In genomic region chr20:31738729-31739549, GRCh38 we compare ENCODE assay signal across 8 cellular contexts.
A peak's percentile ranks its signal among the peaks of the same experiment; 100 is the strongest.
DNase-seq lines count a peak whose midpoint lies in the region; ATAC-seq and TF ChIP-seq lines count a peak whose summit lies in the region.

Gene TPX2, plus strand, starts transcription at chr20:31739290. Its CDS starts 18,187 bp downstream, at chr20:31757477.

- no peaks in the 10 kb centered on the region for H3K9me3 ChIP-seq in OCI-LY1 (ENCODE audit: low read length)

- peak within 1 kb of the TSS; percentile 85 for H3K4me3 ChIP-seq in OCI-LY1 (ENCODE audit: low read depth, low read length, poor library complexity, severe bottlenecking)

- peak within 1 kb of the TSS; percentile 72 for H3K27ac ChIP-seq in OCI-LY1 (ENCODE audit: low read depth, low read length, poor library complexity, severe bottlenecking)

- H3K27me3 ChIP-seq in OCI-LY1 (ENCODE audit: insufficient read depth, low read length): no peaks in the 10 kb centered on the region

- no peaks in the 10 kb centered on the region for H4K20me1 ChIP-seq in OCI-LY1 (ENCODE audit: insufficient read depth, low read length)

- peaks cover 42% of the 10 kb centered on the region for H3K79me2 ChIP-seq in OCI-LY1 (ENCODE audit: insufficient read depth, low read length)

- H3K4me2 ChIP-seq in OCI-LY1 (ENCODE audit: low read length): peak within 1 kb of the TSS; percentile 99

- H3F3A ChIP-seq in OCI-LY1 (ENCODE audit: insufficient read depth, low read length): no peaks in the 10 kb centered on the region

- H3K9ac ChIP-seq in OCI-LY1 (ENCODE audit: low read length): peak within 1 kb of the TSS; percentile 90

- H3K4me1 ChIP-seq in OCI-LY1 (ENCODE audit: insufficient read depth, low read length, severe bottlenecking): peaks cover 29% of the 10 kb centered on the region

- peak; percentile 29; the same call in 1 of the 2 replicates for TF ChIP-seq CTCF in OCI-LY1 (IDR thresholded peaks at IDR 0.05; ENCODE audit: low read length)

- DNase-seq in DMS153 (lab: John Stamatoyannopoulos, UW) (peak; percentile 97), HuH-7 (ENCODE audit: low spot score) (peak; percentile 98), epidermal melanocyte (ENCODE audit: insufficient read length, low spot score) (peak; percentile 98), middle frontal gyrus (ENCODE audit: extremely low spot score, low spot score) (peak; percentile 95)
- peak; percentile 81 for DNase-seq in activated CD8-positive, alpha-beta memory T cell treated with anti-CD3 and anti-CD28 coated beads, Interleukin-2, amount 50 U/mL, for 4 hours
- peak; percentile 71 to 85 for DNase-seq in stimulated activated CD8-positive, alpha-beta memory T cell treated with anti-CD3 and anti-CD28 coated beads, Interleukin-2, amount 100 ng/mL, for 48 hours (ENCODE audit: low read depth in 2 of 2)

- peak; percentile 95 for ATAC-seq in GM21526 (IDR thresholded peaks at IDR 0.05; ENCODE audit: low FRiP score, unreplicated experiment)

- peaks cover 18% of the 10 kb centered on the region for H3K36me3 ChIP-seq in OCI-LY1 (ENCODE audit: insufficient read depth, low read length)

- H2AFZ ChIP-seq in OCI-LY1 (ENCODE audit: low read length): peak within 1 kb of the TSS; percentile 84; the same call in 1 of the 2 replicates

- H3K9me2 ChIP-seq in OCI-LY1 (ENCODE audit: low read depth, low read length): no peaks in the 10 kb centered on the region

Comparison
In these comparisons a context has a peak if more than half of its experiments do, and no peak if none do; other contexts are left out.
1. Peak in every context shown above with its lines: DNase-seq, ATAC-seq, H3K4me3 ChIP-seq and H3K27ac ChIP-seq.